In the genomic region with DNA sequence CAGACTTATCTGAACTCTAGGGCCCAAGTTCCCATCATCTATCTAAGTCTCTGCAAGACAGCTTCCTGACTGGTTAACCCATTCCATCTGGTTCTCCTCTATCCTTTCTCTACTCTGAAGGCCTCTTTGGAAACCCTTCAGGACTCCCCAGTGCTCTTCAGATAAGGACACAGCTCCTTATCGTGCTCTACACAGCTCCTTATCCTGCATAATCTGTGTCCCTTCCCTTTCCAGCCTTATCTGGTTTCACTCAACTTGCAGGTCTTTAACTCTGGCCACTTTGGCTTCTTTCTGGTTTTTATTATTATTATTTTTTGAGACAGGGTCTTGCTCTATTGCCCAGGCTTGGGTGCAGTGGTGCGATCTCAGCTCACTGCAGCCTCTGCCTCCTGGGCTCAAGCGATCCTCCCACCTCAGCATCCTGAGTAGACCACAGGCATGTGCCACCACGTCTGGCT, we compare ENCODE assay signal across 37 cellular contexts. TPM values are rescaled to one million over a fixed set of nuclear protein-coding genes. Genes with fewer than 3 reads are reported as not detected.
"Had no signal": no experiment of that assay in that cellular context is flagged by ENCODE, and none has a peak within 500 bp of the region (broad histone marks: within the 10 kb centered on the region; RNA-seq: fewer than 3 reads in every experiment).

No MANE protein-coding gene starts in this region.

- ATAC-seq: sciatic nerve; stimulated activated memory B cell treated with anti-CD40 and anti-IgM and Interleukin-4, amounts not matched to agents 10 μg/mL and 1 μg/mL and 100 μg/mL, for 72 hours; stimulated activated naive CD8-positive, alpha-beta T cell treated with anti-CD3 and anti-CD28 coated beads, Interleukin-15, amount 100 ng/mL, for 72 hours; T-helper 17 cell had no signal

- H3K27ac ChIP-seq: esophagus squamous epithelium, left ventricle myocardium inferior, neutrophil, upper lobe of left lung had no signal

- H3K36me3 ChIP-seq: left ventricle myocardium inferior, neutrophil, upper lobe of left lung had no signal

- H3K4me3 ChIP-seq: esophagus squamous epithelium, left ventricle myocardium inferior, lung, upper lobe of left lung had no signal

- DNase-seq: activated CD4-positive, alpha-beta T cell treated with anti-CD3 and anti-CD28 coated beads for 48 hours; activated CD4-positive, alpha-beta T cell treated with anti-CD3 and anti-CD28 coated beads, Interleukin-2, amount 50 U/mL, for 48 hours; activated CD8-positive, alpha-beta memory T cell treated with anti-CD3 and anti-CD28 coated beads, Interleukin-2, amount 50 U/mL, for 4 hours; activated gamma-delta T cell; activated naive CD4-positive, alpha-beta T cell treated with anti-CD3 and anti-CD28 coated beads, Interleukin-2, amount 10 ng/mL, durations not matched to agents 7 days and 5 days; activated T-cell treated with anti-CD3 and anti-CD28 coated beads, Interleukin-2, amount 50 U/mL, for 1 hour; amygdala; caudate nucleus; dermis blood vessel endothelial cell; effector CD4-positive, alpha-beta T cell; esophagus squamous epithelium; foreskin melanocyte; glutamatergic neuron; left ventricle myocardium inferior; naive B cell; nephron progenitor cell; retina; small intestine; stimulated activated CD4-positive, alpha-beta T cell treated with anti-CD3 and anti-CD28 coated beads, Interleukin-1b, Interleukin-23, amount 100 ng/mL, for 48 hours; stimulated activated CD4-positive, alpha-beta T cell treated with anti-CD3 and anti-CD28 coated beads, Interleukin-4, amount 100 ng/mL, for 4 hours; stimulated activated CD8-positive, alpha-beta memory T cell treated with anti-CD3 and anti-CD28 coated beads, Interleukin-4, amount 100 ng/mL, for 48 hours; stimulated activated naive CD8-positive, alpha-beta T cell treated with anti-CD3 and anti-CD28 coated beads, Interleukin-15, amount 100 ng/mL, for 72 hours; substantia nigra; T-helper 17 cell; T1000; upper lobe of left lung had no signal

- H3K9me3 ChIP-seq: esophagus squamous epithelium, left ventricle myocardium inferior, neutrophil, upper lobe of left lung had no signal

- H3K27me3 ChIP-seq: esophagus squamous epithelium, neutrophil, upper lobe of left lung had no signal

- FAIRE-seq: colon, islet of Langerhans, small intestine had no signal

RNA-seq across cellular contexts. Expression of a gene that starts 51.0 kb away (rescaled TPM):
- total RNA-seq: activated CD8-positive, alpha-beta memory T cell treated with anti-CD3 and anti-CD28 coated beads for 36 hours; dermis blood vessel endothelial cell; esophagus squamous epithelium; left ventricle myocardium inferior; lung; mesothelial cell of epicardium; osteocyte; progenitor cell of endocrine pancreas; sciatic nerve; T-helper 17 cell; upper lobe of left lung had no signal
- polyA plus RNA-seq: lung, small intestine, thymus had no signal
